8 cellular contexts compared by ENCODE assay signal in genomic region chr1:56831874-56832693, GRCh38. TPM values are rescaled to one million over a fixed set of nuclear protein-coding genes. Genes with fewer than 3 reads are reported as not detected.
DNase-seq lines count a peak whose midpoint lies in the region; ATAC-seq and TF ChIP-seq lines count a peak whose summit lies in the region.

No MANE protein-coding gene starts in this region.

- no peak for TF ChIP-seq POLR2A in uterus (IDR thresholded peaks at IDR 0.05)

- no peaks in the 10 kb centered on the region for H3K36me3 ChIP-seq in psoas muscle (ENCODE audit: insufficient read depth in 1 of 2, low read depth in 1 of 2)
- no peaks in the 10 kb centered on the region for H3K36me3 ChIP-seq in uterus

- peaks cover 6% of the 10 kb centered on the region for H3K4me1 Mint-ChIP-seq in activated naive CD8-positive, alpha-beta T cell (ENCODE audit: low read depth)

- peak; percentile 99 for TF ChIP-seq CTCF in psoas muscle (IDR thresholded peaks at IDR 0.05)
- peak; percentile 71 to 96 (median 88) for TF ChIP-seq CTCF in uterus (IDR thresholded peaks at IDR 0.05)

- ATAC-seq in GM21390 (IDR thresholded peaks at IDR 0.05; ENCODE audit: unreplicated experiment) (peak; percentile 94), Right ventricle myocardium superior (ENCODE audit: poor library complexity) (peak; percentile 84), psoas muscle (peak; percentile 77 to 95 (median 86))

- no peaks in the 10 kb centered on the region for H3K36me3 Mint-ChIP-seq in activated naive CD8-positive, alpha-beta T cell

- H3K4me1 ChIP-seq in psoas muscle (no peaks in the 10 kb centered on the region), uterus (no peaks in the 10 kb centered on the region)

- H3K27me3 Mint-ChIP-seq in activated naive CD8-positive, alpha-beta T cell = peaks cover 10% of the 10 kb centered on the region

- DNase-seq in DMS 273 (lab: John Stamatoyannopoulos, UW; ENCODE audit: unreplicated experiment) (peak; percentile 83), LHCN-M2 (ENCODE audit: low read depth) (peak; percentile 73), SKM-1 (lab: John Stamatoyannopoulos, UW; ENCODE audit: unreplicated experiment) (peak; percentile 75), Right ventricle myocardium superior (peak; percentile 61), psoas muscle (peak; percentile 56 to 74), uterus (peak; percentile 45 to 57)

- H3K4me3 ChIP-seq in psoas muscle (no peak overlapping the region), uterus (no peak overlapping the region)

- H3K27ac Mint-ChIP-seq in activated naive CD8-positive, alpha-beta T cell = no peak overlapping the region

- H3K9me3 ChIP-seq in psoas muscle (no peaks in the 10 kb centered on the region), uterus (no peaks in the 10 kb centered on the region)

- WGBS in psoas muscle, 3 donors = 15 to 16% (median 15%) methylated on average over 8 of the region's 8 CpGs

- peak overlapping the region; percentile 15 for H3K4me3 Mint-ChIP-seq in activated naive CD8-positive, alpha-beta T cell

- H3K27ac ChIP-seq in psoas muscle = no peak overlapping the region
- no peak overlapping the region for H3K27ac ChIP-seq in uterus

- intact Hi-C loops in Right ventricle myocardium superior (cut with DNase I) (loop anchor here (10.0 kb wide), 3 partner anchors 233 to 1213 kb away; no protein-coding TSS in a partner anchor), psoas muscle (cut with DNase I) (loop anchor here (1.0 to 10.0 kb wide), 5 partner anchors 229 to 1330 kb away; no protein-coding TSS in a partner anchor), uterus (cut with DNase I; ENCODE audit: low total_unique reads) (no loop called here)

- H3K27me3 ChIP-seq in psoas muscle (ENCODE audit: insufficient read depth in 3 of 3, low read length in 2 of 3) (peaks cover 0 to 4% (median 3%) of the 10 kb centered on the region in 3 donors), uterus (no peaks in the 10 kb centered on the region)

- no peaks in the 10 kb centered on the region for H3K9me3 Mint-ChIP-seq in activated naive CD8-positive, alpha-beta T cell (ENCODE audit: low read depth)

RNA-seq across cellular contexts. Expression of gene FYB2, which starts 12.9 kb away (rescaled TPM):
- total RNA-seq in LHCN-M2 (2014; rRNA removed) (not detected in 2 replicates), Right ventricle myocardium superior (14.3 TPM), psoas muscle (1 to 10 TPM in 2 of 4 donors, under 1 TPM in 2; 0.67 to 1.3 (median 1.1) TPM), uterus (1 to 10 TPM in 3 of 4 donors, under 1 TPM in 1; 0.26 to 8.6 (median 4.7) TPM)
- not detected for polyA plus RNA-seq in LHCN-M2 (2012)
- polyA plus RNA-seq in psoas muscle = 1 to 10 TPM in 1 of 3 donors, under 1 TPM in 1, not detected in 1; 0.48 to 2.6 TPM

RNA-seq across cellular contexts. Expression of gene C8A, which starts 22.5 kb away (rescaled TPM):
- not detected in 2 replicates for total RNA-seq in LHCN-M2 (2014; rRNA removed)
- polyA plus RNA-seq in LHCN-M2 (2012) = not detected
- total RNA-seq in Right ventricle myocardium superior = not detected
- not detected for total RNA-seq in psoas muscle
- polyA plus RNA-seq in psoas muscle = not detected
- not detected for total RNA-seq in uterus
